Comparison of ENCODE assay signal across 1 cellular context in genomic region chr17:79074650-79075432, GRCh38.
TF ChIP-seq lines count a peak whose summit lies in the region.

Gene ENGASE (plus strand): TSS chr17:79074824. CDS start chr17:79074945, 121 bp downstream.

TF ChIP-seq in K562, 482 proteins besides CTCF, POLR2A, EP300 and RAD21 (continued from another document and continues in another):
- no peak for TF ChIP-seq AFF1 (IDR thresholded peaks at IDR 0.05; ENCODE audit: low read depth in 1 of 2, partially characterized antibody in 2 of 2)
- no peak for TF ChIP-seq ARHGAP35 (IDR thresholded peaks at IDR 0.05; ENCODE audit: partially characterized antibody)
- peak; percentile 40; the same call in 1 of the 2 replicates for TF ChIP-seq GTF2A2 (tag; IDR thresholded peaks at IDR 0.05)
- TF ChIP-seq RERE (CRISPR knock-in tag; IDR thresholded peaks at IDR 0.05; ENCODE audit: borderline replicate concordance) = no peak
- no peak for TF ChIP-seq ZNF589 (CRISPR knock-in tag; IDR thresholded peaks at IDR 0.05; ENCODE audit: low read depth)
- TF ChIP-seq ZC3H11A (IDR thresholded peaks at IDR 0.05; ENCODE audit: low read depth, low read length) = no peak
- TF ChIP-seq HCFC1 (IDR thresholded peaks at IDR 0.05; ENCODE audit: low read depth, low read length) = peak; percentile 25; the same call in 1 of the 2 replicates
- 0 out of 2 replicates have a peak, but pooled peaks have one; percentile 24 for TF ChIP-seq SPI1 (IDR thresholded peaks at IDR 0.05; ENCODE audit: borderline replicate concordance, low read depth, low read length)
- TF ChIP-seq SRSF7 (optimal IDR thresholded peaks at IDR 0.05; ENCODE audit: low read depth, low read length) = no peak
- no peak for TF ChIP-seq DLX4 (CRISPR knock-in tag; IDR thresholded peaks at IDR 0.05)
- TF ChIP-seq THAP12 (CRISPR knock-in tag; IDR thresholded peaks at IDR 0.05) = peak; percentile 75; the same call in 1 of the 2 replicates
- TF ChIP-seq MTF1 (CRISPR knock-in tag; IDR thresholded peaks at IDR 0.05; ENCODE audit: borderline replicate concordance) = no peak
- peak; percentile 14 to 64; a peak in 1 of 4 replicates for TF ChIP-seq SIN3A (IDR thresholded peaks at IDR 0.05; ENCODE audit: borderline replicate concordance in 2 of 2, control insufficient read depth in 1 of 2, low read depth in 2 of 2, low read length in 2 of 2)
- TF ChIP-seq CBX8 (IDR thresholded peaks at IDR 0.05; ENCODE audit: borderline replicate concordance, extremely low read depth, low read depth, low read length, poor library complexity, severe bottlenecking) = no peak
- TF ChIP-seq ZBTB26 (CRISPR knock-in tag; IDR thresholded peaks at IDR 0.05) = no peak
- TF ChIP-seq RUNX1 (IDR thresholded peaks at IDR 0.05; ENCODE audit: low read depth) = no peak
- no peak for TF ChIP-seq POLR2B (IDR thresholded peaks at IDR 0.05; ENCODE audit: low read depth, partially characterized antibody)
- peak in 1 of 2 experiments; percentile 83; a peak in 2 of 4 replicates for TF ChIP-seq MAZ (CRISPR knock-in tag; conservative IDR thresholded peaks at IDR 0.05 in 1 of 2, IDR thresholded peaks at IDR 0.05 in 1 of 2)
- no peak; the same call in 1 of the 2 replicates for TF ChIP-seq SAFB (IDR thresholded peaks at IDR 0.05; ENCODE audit: borderline replicate concordance, low read depth, low read length)
- no peak for TF ChIP-seq GABPB2 (CRISPR knock-in tag; conservative IDR thresholded peaks at IDR 0.05)
- TF ChIP-seq POLR2AphosphoS5 (IDR thresholded peaks at IDR 0.05; ENCODE audit: control insufficient read depth, insufficient read depth, low read depth, low read length) = peak; percentile 55; the same call in 1 of the 2 replicates
- TF ChIP-seq U2AF1 (optimal IDR thresholded peaks at IDR 0.05; ENCODE audit: low read depth, low read length) = no peak
- TF ChIP-seq ZNF224 (CRISPR knock-in tag; IDR thresholded peaks at IDR 0.05) = no peak
- peak; percentile 94 for TF ChIP-seq RBFOX2 (IDR thresholded peaks at IDR 0.05; ENCODE audit: low read depth, low read length)
- TF ChIP-seq ZNF133 (CRISPR knock-in tag; IDR thresholded peaks at IDR 0.05) = no peak
- peak; percentile 38; the same call in 1 of the 2 replicates for TF ChIP-seq ETS1 (conservative IDR thresholded peaks at IDR 0.05; ENCODE audit: control insufficient read depth, low read depth, low read length)
- no peak for TF ChIP-seq SRSF3 (IDR thresholded peaks at IDR 0.05; ENCODE audit: insufficient read depth, low read length)
- no peak for TF ChIP-seq FOXO4 (CRISPR knock-in tag; IDR thresholded peaks at IDR 0.05)
- TF ChIP-seq CEBPG (CRISPR knock-in tag; IDR thresholded peaks at IDR 0.05) = no peak
- TF ChIP-seq CEBPG (tag; conservative IDR thresholded peaks at IDR 0.05 in 1 of 2, IDR thresholded peaks at IDR 0.05 in 1 of 2) = peak in 1 of 2 experiments; percentile 6; a peak in 1 of 4 replicates
- no peak for TF ChIP-seq CREB5 (CRISPR knock-in tag; IDR thresholded peaks at IDR 0.05)
- peak; percentile 79 for TF ChIP-seq L3MBTL2 (IDR thresholded peaks at IDR 0.05)
- TF ChIP-seq BMI1 (IDR thresholded peaks at IDR 0.05; ENCODE audit: low read length) = no peak
- TF ChIP-seq NR2C2 (CRISPR knock-in tag; IDR thresholded peaks at IDR 0.05) = 0 out of 2 replicates have a peak, but pooled peaks have one; percentile 20
- TF ChIP-seq NR2C2 (tag; IDR thresholded peaks at IDR 0.05) = peak; percentile 63
- TF ChIP-seq ZNF347 (CRISPR knock-in tag; IDR thresholded peaks at IDR 0.05; ENCODE audit: low read depth) = no peak
- TF ChIP-seq SIRT6 (IDR thresholded peaks at IDR 0.05; ENCODE audit: low read depth, low read length) = no peak
- no peak for TF ChIP-seq EZH2 (IDR thresholded peaks at IDR 0.05; ENCODE audit: borderline replicate concordance, low read depth, low read length)
- TF ChIP-seq NFATC3 (IDR thresholded peaks at IDR 0.05) = no peak
- TF ChIP-seq MLX (CRISPR knock-in tag; conservative IDR thresholded peaks at IDR 0.05) = no peak
- TF ChIP-seq RBM25 (IDR thresholded peaks at IDR 0.05; ENCODE audit: low read depth, low read length, severe bottlenecking) = peak; percentile 90
